ENCODE assay signal across 1 cellular context in the genomic region with DNA sequence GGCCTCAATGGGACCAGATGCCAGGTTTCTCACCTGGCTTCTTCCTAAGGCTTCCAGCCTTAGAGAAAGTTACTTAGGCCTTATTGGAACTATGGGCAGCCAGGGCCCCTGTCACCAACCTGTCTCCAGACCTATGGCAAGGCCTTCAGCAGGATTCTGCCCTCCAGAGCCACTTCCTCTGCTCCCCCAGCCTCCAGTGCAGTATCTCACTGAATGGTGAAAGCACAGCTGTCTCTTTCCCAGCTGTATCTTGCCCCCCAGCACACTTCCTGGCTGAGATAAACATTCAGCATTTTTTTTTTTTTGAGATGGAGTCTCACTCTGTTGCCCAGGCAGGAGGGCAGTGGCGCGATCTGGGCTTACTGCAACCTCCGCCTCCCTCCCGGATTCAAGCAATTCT.
TF ChIP-seq lines count a peak whose summit lies in the region.

No MANE protein-coding gene starts in this region.

TF ChIP-seq in HepG2, 621 proteins besides CTCF, POLR2A, EP300 and RAD21:
- TF ChIP-seq ZNF850 (CRISPR knock-in tag; conservative IDR thresholded peaks at IDR 0.05) (no peak), CSRNP1 (CRISPR knock-in tag; IDR thresholded peaks at IDR 0.05) (no peak), HOXA5 (CRISPR knock-in tag; IDR thresholded peaks at IDR 0.05) (no peak), ATF4 (CRISPR knock-in tag; IDR thresholded peaks at IDR 0.05) (no peak), NCOA1 (CRISPR knock-in tag; IDR thresholded peaks at IDR 0.05) (no peak), MED13 (CRISPR knock-in tag; IDR thresholded peaks at IDR 0.05) (no peak), ZNF512B (CRISPR knock-in tag; IDR thresholded peaks at IDR 0.05; ENCODE audit: borderline replicate concordance) (no peak), ZNF335 (CRISPR knock-in tag; IDR thresholded peaks at IDR 0.05) (no peak)
- TF ChIP-seq, protein P1, sequence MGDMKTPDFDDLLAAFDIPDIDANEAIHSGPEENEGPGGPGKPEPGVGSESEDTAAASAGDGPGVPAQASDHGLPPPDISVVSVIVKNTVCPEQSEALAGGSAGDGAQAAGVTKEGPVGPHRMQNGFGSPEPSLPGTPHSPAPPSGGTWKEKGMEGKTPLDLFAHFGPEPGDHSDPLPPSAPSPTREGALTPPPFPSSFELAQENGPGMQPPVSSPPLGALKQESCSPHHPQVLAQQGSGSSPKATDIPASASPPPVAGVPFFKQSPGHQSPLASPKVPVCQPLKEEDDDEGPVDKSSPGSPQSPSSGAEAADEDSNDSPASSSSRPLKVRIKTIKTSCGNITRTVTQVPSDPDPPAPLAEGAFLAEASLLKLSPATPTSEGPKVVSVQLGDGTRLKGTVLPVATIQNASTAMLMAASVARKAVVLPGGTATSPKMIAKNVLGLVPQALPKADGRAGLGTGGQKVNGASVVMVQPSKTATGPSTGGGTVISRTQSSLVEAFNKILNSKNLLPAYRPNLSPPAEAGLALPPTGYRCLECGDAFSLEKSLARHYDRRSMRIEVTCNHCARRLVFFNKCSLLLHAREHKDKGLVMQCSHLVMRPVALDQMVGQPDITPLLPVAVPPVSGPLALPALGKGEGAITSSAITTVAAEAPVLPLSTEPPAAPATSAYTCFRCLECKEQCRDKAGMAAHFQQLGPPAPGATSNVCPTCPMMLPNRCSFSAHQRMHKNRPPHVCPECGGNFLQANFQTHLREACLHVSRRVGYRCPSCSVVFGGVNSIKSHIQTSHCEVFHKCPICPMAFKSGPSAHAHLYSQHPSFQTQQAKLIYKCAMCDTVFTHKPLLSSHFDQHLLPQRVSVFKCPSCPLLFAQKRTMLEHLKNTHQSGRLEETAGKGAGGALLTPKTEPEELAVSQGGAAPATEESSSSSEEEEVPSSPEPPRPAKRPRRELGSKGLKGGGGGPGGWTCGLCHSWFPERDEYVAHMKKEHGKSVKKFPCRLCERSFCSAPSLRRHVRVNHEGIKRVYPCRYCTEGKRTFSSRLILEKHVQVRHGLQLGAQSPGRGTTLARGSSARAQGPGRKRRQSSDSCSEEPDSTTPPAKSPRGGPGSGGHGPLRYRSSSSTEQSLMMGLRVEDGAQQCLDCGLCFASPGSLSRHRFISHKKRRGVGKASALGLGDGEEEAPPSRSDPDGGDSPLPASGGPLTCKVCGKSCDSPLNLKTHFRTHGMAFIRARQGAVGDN (CRISPR knock-in tag; IDR thresholded peaks at IDR 0.05) = no peak
TF ChIP-seq in HepG2: peak in this region for 0.
